ENCODE assay signal across 1 cellular context in genomic region chr6:144296973-144297372, GRCh38.
TF ChIP-seq lines count a peak whose summit lies in the region.

No MANE protein-coding gene starts in this region.

TF ChIP-seq in IMR-90, 13 proteins besides CTCF, POLR2A, EP300 and RAD21 (continued from another document):
- no peak for TF ChIP-seq USF2 (IDR thresholded peaks at IDR 0.05; ENCODE audit: low read depth, low read length)
- no peak for TF ChIP-seq CEBPB (IDR thresholded peaks at IDR 0.05; ENCODE audit: low read depth, low read length)
- no peak for TF ChIP-seq BHLHE40 (IDR thresholded peaks at IDR 0.05; ENCODE audit: low read depth, low read length)
